11 cellular contexts compared by ENCODE assay signal in genomic region chr14:95876769-95877490, GRCh38. TPM values are rescaled to one million over a fixed set of nuclear protein-coding genes. Genes with fewer than 3 reads are reported as not detected.
DNase-seq lines count a peak whose midpoint lies in the region; ATAC-seq, FAIRE-seq and TF ChIP-seq lines count a peak whose summit lies in the region.
"Had no signal": no experiment of that assay in that cellular context is flagged by ENCODE, and none has a peak within 500 bp of the region (broad histone marks: within the 10 kb centered on the region; RNA-seq: fewer than 3 reads in every experiment).

TUNAR (plus strand) TSS chr14:95876832.

- H3K9me2 ChIP-seq in PC-3 (replicated peaks; ENCODE audit: low read length) = no peaks in the 10 kb centered on the region

- no peak within 1 kb of the TSS for H3K4me2 ChIP-seq in PC-3 (ENCODE audit: low read length)

- ATAC-seq in PC-3 (no peak), HG02623 (IDR thresholded peaks at IDR 0.05; ENCODE audit: unreplicated experiment) (no peak)
- ATAC-seq: natural killer cell treated with Interleukin-12 subunit alpha and Interleukin-12 subunit beta and Interleukin-15 and Interleukin-18, amount 100 ng/mL, for 72 hours had no signal

- H3K4me1 ChIP-seq in PC-3 (ENCODE audit: insufficient read depth, low read length) = no peaks in the 10 kb centered on the region

- intact Hi-C loops in PC-3 (cut with micrococcal nuclease) = no loop called here

- no peak for FAIRE-seq in GM12891 (lab: Jason Lieb, UNC)

- no peaks in the 10 kb centered on the region for H3K79me2 ChIP-seq in PC-3 (ENCODE audit: low read length)

- no peak for TF ChIP-seq POLR2A in GM12891 (IDR thresholded peaks at IDR 0.05; ENCODE audit: low read depth, low read length)

- TF ChIP-seq CTCF in WERI-Rb-1 (IDR thresholded peaks at IDR 0.05; ENCODE audit: low read depth, low read length) (no peak), PC-3 (conservative IDR thresholded peaks at IDR 0.05; ENCODE audit: low read depth, low read length) (no peak)

- POLR2A ChIA-PET in PC-3 (lab: Charles Lee; ENCODE audit: unreplicated experiment) = no interaction called here

- H3K27me3 ChIP-seq in WERI-Rb-1 (ENCODE audit: insufficient read depth, low read depth, severe bottlenecking) (no peaks in the 10 kb centered on the region), PC-3 (ENCODE audit: low read length) (peaks cover 67% of the 10 kb centered on the region)

- no peaks in the 10 kb centered on the region for H4K20me1 ChIP-seq in PC-3 (ENCODE audit: low read length)

- H3K36me3 ChIP-seq in WERI-Rb-1 = no peaks in the 10 kb centered on the region
- no peaks in the 10 kb centered on the region for H3K36me3 ChIP-seq in PC-3 (ENCODE audit: low read depth, low read length)

- CTCF ChIA-PET in PC-3 (lab: Charles Lee) = no interaction called here

- DNase-seq in ACHN = peak; percentile 18
- DNase-seq in GM12891 (ENCODE audit: insufficient read length, low spot score) = peak; percentile 17
- DNase-seq in WERI-Rb-1 = peak; percentile 40
- DNase-seq in left kidney (ENCODE audit: low read depth, low spot score) = peak; percentile 77
- no peak for DNase-seq in RKO (ENCODE audit: low spot score)
- no peak for DNase-seq in H4 (ENCODE audit: low spot score)
- no peak for DNase-seq in PC-3
- DNase-seq: erythroblast had no signal

- BruUV-seq in PC-3 (replicated peaks; lab: Mats Ljungman, UMichigan) = no TSS peak

- H3K4me3 ChIP-seq in WERI-Rb-1 (ENCODE audit: low read depth, low read length) (peak within 1 kb of the TSS; percentile 54), PC-3 (ENCODE audit: low read length) (no peak within 1 kb of the TSS)

- H3K9ac ChIP-seq in PC-3 (ENCODE audit: low read length) = no peak within 1 kb of the TSS

- no peaks in the 10 kb centered on the region for H3F3A ChIP-seq in PC-3 (ENCODE audit: low read length, unreplicated experiment)

- H2AFZ ChIP-seq in PC-3 (ENCODE audit: low read length) = no peak within 1 kb of the TSS

- H3K9me3 ChIP-seq in WERI-Rb-1 (ENCODE audit: severe bottlenecking) (no peaks in the 10 kb centered on the region), PC-3 (ENCODE audit: low read length) (no peaks in the 10 kb centered on the region)

- in situ Hi-C loops in ACHN (cut with HindIII; ENCODE audit: low pct_ligation_motif_present, low pct_unique_long_range_greater_than_20kb, low sequenced_read_pairs) = no loop called here

- H3K27ac ChIP-seq in WERI-Rb-1 = peak within 1 kb of the TSS; percentile 30
- H3K27ac ChIP-seq in PC-3 (ENCODE audit: low read length) = no peak within 1 kb of the TSS

TF ChIP-seq in GM12891, 5 proteins besides CTCF, POLR2A, EP300 and RAD21:
- TF ChIP-seq POU2F2 (IDR thresholded peaks at IDR 0.05; ENCODE audit: low read depth, low read length) (no peak), SPI1 (IDR thresholded peaks at IDR 0.05; ENCODE audit: low read depth, low read length) (no peak), POLR2AphosphoS5 (IDR thresholded peaks at IDR 0.05; ENCODE audit: low read depth, low read length) (no peak), PAX5 (IDR thresholded peaks at IDR 0.05; ENCODE audit: insufficient read depth, low read length, severe bottlenecking) (no peak)

RNA-seq across cellular contexts. Expression of gene TUNAR, which starts in this region (rescaled TPM):
- polyA plus RNA-seq in GM12891 (2012; ENCODE audit: low read depth, missing spikeins) = not detected
- total RNA-seq in H4 (2014; rRNA removed; shearing (Covaris generic)) = not detected in 2 replicates
- not detected in 2 replicates for total RNA-seq in PC-3 (2014; rRNA removed)
- total RNA-seq: M059J; natural killer cell treated with Interleukin-12 subunit alpha and Interleukin-12 subunit beta and Interleukin-15 and Interleukin-18, amount 100 ng/mL, for 72 hours had no signal

Comparison
In these comparisons a context has a peak if more than half of its experiments do, and no peak if none do; other contexts are left out.
1. DNase-seq: peak in ACHN (single experiment), GM12891 (single experiment), WERI-Rb-1 (single experiment) and left kidney (single experiment); none in RKO (single experiment), H4 (single experiment) and PC-3 (single experiment).